In the genomic region with DNA sequence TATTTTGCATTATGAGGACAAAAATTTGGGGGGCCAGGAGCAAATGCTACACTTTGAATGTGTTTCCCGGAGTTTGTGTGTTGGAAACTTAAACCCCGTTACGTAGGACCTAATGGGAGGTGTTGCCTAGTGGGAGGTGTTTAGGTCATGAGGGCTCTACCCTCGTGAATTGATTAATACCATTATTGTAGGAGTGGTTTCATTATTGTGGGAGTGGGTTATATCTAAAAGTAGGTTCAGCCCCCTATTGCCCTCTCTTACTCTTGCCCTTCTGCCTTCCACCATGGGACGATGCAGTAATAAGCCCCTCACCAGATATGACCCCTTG, we compare ENCODE assay signal across 21 cellular contexts. TPM values are rescaled to one million over a fixed set of nuclear protein-coding genes. Genes with fewer than 3 reads are reported as not detected.
DNase-seq lines count a peak whose midpoint lies in the region; ATAC-seq and TF ChIP-seq lines count a peak whose summit lies in the region.
"Had no signal": no experiment of that assay in that cellular context is flagged by ENCODE, and none has a peak within 500 bp of the region (broad histone marks: within the 10 kb centered on the region; RNA-seq: fewer than 3 reads in every experiment).

No MANE protein-coding gene starts in this region.

- H2AFZ ChIP-seq in GM23338, result no peak overlapping the region

- ATAC-seq in activated T-cell treated with anti-CD3 and anti-CD28 coated beads, Interleukin-2, amount 50 U/mL, for 4 hours, result peak in 1 of 2 donors; percentile 37
- ATAC-seq in GM23338, result no peak
- peak; percentile 52 for ATAC-seq in activated CD8-positive, alpha-beta T cell treated with anti-CD3 and anti-CD28 coated beads for 36 hours
- peak; percentile 14 for ATAC-seq in foreskin keratinocyte
- ATAC-seq: left ventricle myocardium superior, psoas muscle, T-cell had no signal

- H3K9me3 Mint-ChIP-seq in activated T-cell treated with anti-CD3 and anti-CD28 coated beads, Interleukin-2, amount 50 U/mL, for 4 hours, result no peaks in the 10 kb centered on the region
- H3K9me3 Mint-ChIP-seq in GM23338, result no peaks in the 10 kb centered on the region
- no peaks in the 10 kb centered on the region for H3K9me3 Mint-ChIP-seq in activated CD8-positive, alpha-beta T cell treated with anti-CD3 and anti-CD28 coated beads for 36 hours
- H3K9me3 Mint-ChIP-seq: immature natural killer cell, T-cell had no signal

- no peaks in the 10 kb centered on the region for H3K27me3 Mint-ChIP-seq in activated T-cell treated with anti-CD3 and anti-CD28 coated beads, Interleukin-2, amount 50 U/mL, for 4 hours (ENCODE audit: low read depth)
- H3K27me3 Mint-ChIP-seq in GM23338 (ENCODE audit: insufficient read depth, low read depth, poor library complexity), result no peaks in the 10 kb centered on the region
- no peaks in the 10 kb centered on the region for H3K27me3 Mint-ChIP-seq in activated CD8-positive, alpha-beta T cell treated with anti-CD3 and anti-CD28 coated beads for 36 hours
- H3K27me3 Mint-ChIP-seq: T-cell had no signal

- H3K36me3 ChIP-seq in GM23338 (ENCODE audit: insufficient read depth) (no peaks in the 10 kb centered on the region), spleen (peaks cover 0 to 61% (median 7%) of the 10 kb centered on the region in 6 donors)
- H3K36me3 ChIP-seq: tibial nerve had no signal

- H3K79me2 ChIP-seq in GM23338 (replicated peaks; ENCODE audit: insufficient read depth), result peaks cover 41% of the 10 kb centered on the region

- H3F3A ChIP-seq in GM23338 (replicated peaks; ENCODE audit: low read depth), result no peaks in the 10 kb centered on the region

- no peak for TF ChIP-seq POLR2A in spleen (IDR thresholded peaks at IDR 0.05)

- H3K27me3 ChIP-seq in GM23338 (ENCODE audit: insufficient read depth) (no peaks in the 10 kb centered on the region), foreskin keratinocyte (no peaks in the 10 kb centered on the region), spleen (replicated peaks in 1 of 7) (no peaks in the 10 kb centered on the region)
- H3K27me3 ChIP-seq: tibial nerve had no signal

- POLR2A ChIA-PET in activated CD8-positive, alpha-beta T cell treated with anti-CD3 and anti-CD28 coated beads for 36 hours (lab: Charles Lee), result no interaction called here

- no peak overlapping the region for H3K4me3 ChIP-seq in GM23338
- H3K4me3 ChIP-seq in spleen, result no peak overlapping the region
- H3K4me3 ChIP-seq: psoas muscle, tibial nerve had no signal

- H3K4me1 ChIP-seq in GM23338 (ENCODE audit: insufficient read depth), result peaks cover 3% of the 10 kb centered on the region; the same call in 1 of the 2 replicates
- H3K4me1 ChIP-seq in foreskin keratinocyte, result peaks cover 42% of the 10 kb centered on the region
- H3K4me1 ChIP-seq in spleen, result no peaks in the 10 kb centered on the region
- H3K4me1 ChIP-seq: psoas muscle, tibial nerve had no signal

- TF ChIP-seq CTCF in GM23338 (conservative IDR thresholded peaks at IDR 0.05; ENCODE audit: low read depth in 2 of 2) (no peak), foreskin keratinocyte (conservative IDR thresholded peaks at IDR 0.05) (no peak), spleen (IDR thresholded peaks at IDR 0.05 in 8 of 11, conservative IDR thresholded peaks at IDR 0.05 in 3 of 11) (no peak), GM20000 (IDR thresholded peaks at IDR 0.05; ENCODE audit: extremely low read depth, missing control alignments) (no peak)
- TF ChIP-seq CTCF in activated CD8-positive, alpha-beta T cell treated with anti-CD3 and anti-CD28 coated beads for 36 hours (IDR thresholded peaks at IDR 0.05), result no peak

- no peak overlapping the region for H3K27ac ChIP-seq in GM23338 (ENCODE audit: low read depth)
- H3K27ac ChIP-seq in foreskin keratinocyte, result peak overlapping the region; percentile 50
- H3K27ac ChIP-seq in spleen, result no peak overlapping the region
- H3K27ac ChIP-seq: KMS-11, psoas muscle, tibial nerve, VCaP had no signal

- H3K9me2 ChIP-seq in GM23338 (ENCODE audit: insufficient read depth), result no peaks in the 10 kb centered on the region

- no peak for DNase-seq in activated T-cell treated with anti-CD3 and anti-CD28 coated beads, Interleukin-2, amount 50 U/mL, for 4 hours
- DNase-seq in activated T-cell treated with anti-CD3 and anti-CD28 coated beads, Interleukin-2, amount 50 U/mL, for 48 hours, result no peak
- DNase-seq in GM23338 (ENCODE audit: low spot score) (no peak), foreskin keratinocyte (no peak), NCI-H2107 (lab: John Stamatoyannopoulos, UW) (no peak), spleen (no peak), GM20000 (ENCODE audit: low spot score) (no peak)
- DNase-seq in activated CD8-positive, alpha-beta T cell treated with anti-CD3 and anti-CD28 coated beads for 36 hours, result no peak
- DNase-seq: immature natural killer cell; left ventricle myocardium superior; NCI-H187; NCI-H2227 treated with DMSO at 0.1 percent for 48 hours; NCI-H82; psoas muscle; SHP77 treated with DMSO at 0.1 percent for 48 hours; stimulated activated CD4-positive, alpha-beta T cell treated with anti-CD3 and anti-CD28 coated beads, Interleukin-2, amount 100 ng/mL, for 24 hours; stimulated activated naive CD4-positive, alpha-beta T cell; T-cell had no signal

- peaks cover 38% of the 10 kb centered on the region for H3K4me1 Mint-ChIP-seq in activated T-cell treated with anti-CD3 and anti-CD28 coated beads, Interleukin-2, amount 50 U/mL, for 4 hours (ENCODE audit: low read depth)
- no peaks in the 10 kb centered on the region for H3K4me1 Mint-ChIP-seq in GM23338
- H3K4me1 Mint-ChIP-seq in activated CD8-positive, alpha-beta T cell treated with anti-CD3 and anti-CD28 coated beads for 36 hours (ENCODE audit: low read depth), result peaks cover 33% of the 10 kb centered on the region

- H3K4me3 Mint-ChIP-seq in activated T-cell treated with anti-CD3 and anti-CD28 coated beads, Interleukin-2, amount 50 U/mL, for 4 hours, result peak overlapping the region; percentile 25
- H3K4me3 Mint-ChIP-seq in GM23338, result no peak overlapping the region
- H3K4me3 Mint-ChIP-seq in activated CD8-positive, alpha-beta T cell treated with anti-CD3 and anti-CD28 coated beads for 36 hours, result no peak overlapping the region
- H3K4me3 Mint-ChIP-seq: immature natural killer cell, T-cell had no signal

- H3K27ac Mint-ChIP-seq in GM23338, result peak overlapping the region; percentile 57
- H3K27ac Mint-ChIP-seq in activated CD8-positive, alpha-beta T cell treated with anti-CD3 and anti-CD28 coated beads for 36 hours, result peak overlapping the region; percentile 80

- 0 out of 2 replicates have a peak, but pooled peaks cover 2% of the 10 kb centered on the region for H4K20me1 ChIP-seq in GM23338 (replicated peaks; ENCODE audit: insufficient read depth)

- H3K9me3 ChIP-seq in spleen, result no peaks in the 10 kb centered on the region
- H3K9me3 ChIP-seq: psoas muscle, tibial nerve had no signal

- WGBS in spleen, 5 donors, result 94 to 97% (median 96%) methylated on average over 5 of the region's 5 CpGs

- intact Hi-C loops in activated CD8-positive, alpha-beta T cell treated with anti-CD3 and anti-CD28 coated beads for 36 hours (cut with micrococcal nuclease), result no loop called here
- intact Hi-C loops in spleen (cut with DNase I; ENCODE audit: low total_unique reads), result no loop called here

- no peak overlapping the region for H3K4me2 ChIP-seq in GM23338
- H3K4me2 ChIP-seq: KMS-11 had no signal

- CTCF ChIA-PET in activated CD8-positive, alpha-beta T cell treated with anti-CD3 and anti-CD28 coated beads for 36 hours (lab: Charles Lee), result interaction anchor here (0.9 kb wide), 1 partner anchor 12 kb away, joined by 3 read pairs; no protein-coding TSS in a partner anchor

- peaks cover 31% of the 10 kb centered on the region for H3K36me3 Mint-ChIP-seq in activated T-cell treated with anti-CD3 and anti-CD28 coated beads, Interleukin-2, amount 50 U/mL, for 4 hours (ENCODE audit: insufficient read depth)
- H3K36me3 Mint-ChIP-seq in GM23338 (ENCODE audit: low read depth), result peaks cover 3% of the 10 kb centered on the region; the same call in 1 of the 3 replicates
- H3K36me3 Mint-ChIP-seq in activated CD8-positive, alpha-beta T cell treated with anti-CD3 and anti-CD28 coated beads for 36 hours (ENCODE audit: low read depth), result peaks cover 34% of the 10 kb centered on the region

TF ChIP-seq in GM23338, 12 proteins besides CTCF, POLR2A, EP300 and RAD21 (continues in another document):
- TF ChIP-seq JUNB (IDR thresholded peaks at IDR 0.05; ENCODE audit: unreplicated experiment), result no peak
- TF ChIP-seq EZH2 (IDR thresholded peaks at IDR 0.05; ENCODE audit: low read depth, unreplicated experiment), result no peak
- TF ChIP-seq, protein P1, sequence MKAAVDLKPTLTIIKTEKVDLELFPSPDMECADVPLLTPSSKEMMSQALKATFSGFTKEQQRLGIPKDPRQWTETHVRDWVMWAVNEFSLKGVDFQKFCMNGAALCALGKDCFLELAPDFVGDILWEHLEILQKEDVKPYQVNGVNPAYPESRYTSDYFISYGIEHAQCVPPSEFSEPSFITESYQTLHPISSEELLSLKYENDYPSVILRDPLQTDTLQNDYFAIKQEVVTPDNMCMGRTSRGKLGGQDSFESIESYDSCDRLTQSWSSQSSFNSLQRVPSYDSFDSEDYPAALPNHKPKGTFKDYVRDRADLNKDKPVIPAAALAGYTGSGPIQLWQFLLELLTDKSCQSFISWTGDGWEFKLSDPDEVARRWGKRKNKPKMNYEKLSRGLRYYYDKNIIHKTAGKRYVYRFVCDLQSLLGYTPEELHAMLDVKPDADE (IDR thresholded peaks at IDR 0.05), result no peak

RNA-seq across cellular contexts. Expression of a gene that starts 15.5 kb away (rescaled TPM):
- total RNA-seq in activated T-cell treated with anti-CD3 and anti-CD28 coated beads, Interleukin-2, amount 50 U/mL, for 4 hours, result 10 to 100 TPM; 51.1 to 72.5 (median 63.6) TPM
- 77.3 and 96.3 TPM in 2 replicates for total RNA-seq in GM23338 (2014; rRNA removed; shearing (Covaris generic))
- polyA plus RNA-seq in GM23338 (2016; fragmentation: Nextera tagmentation; extraction: Ambion mirVana) (15.0 and 17.6 TPM in 2 replicates), foreskin keratinocyte (9.2 and 9.7 TPM in 2 replicates), spleen (1 to 10 TPM; 5.8 to 7.2 (median 6.8) TPM)
- 10 to 100 TPM; 81.2 to 87.5 TPM for total RNA-seq in activated CD8-positive, alpha-beta T cell treated with anti-CD3 and anti-CD28 coated beads for 36 hours
- total RNA-seq in foreskin keratinocyte (106 and 139 TPM in 2 replicates), spleen (100 to 1,000 TPM in 2 of 7 donors, 10 to 100 TPM in 5; 58.6 to 144 (median 75.9) TPM)
